ENCODE assay signal across 12 cellular contexts in the genomic region with DNA sequence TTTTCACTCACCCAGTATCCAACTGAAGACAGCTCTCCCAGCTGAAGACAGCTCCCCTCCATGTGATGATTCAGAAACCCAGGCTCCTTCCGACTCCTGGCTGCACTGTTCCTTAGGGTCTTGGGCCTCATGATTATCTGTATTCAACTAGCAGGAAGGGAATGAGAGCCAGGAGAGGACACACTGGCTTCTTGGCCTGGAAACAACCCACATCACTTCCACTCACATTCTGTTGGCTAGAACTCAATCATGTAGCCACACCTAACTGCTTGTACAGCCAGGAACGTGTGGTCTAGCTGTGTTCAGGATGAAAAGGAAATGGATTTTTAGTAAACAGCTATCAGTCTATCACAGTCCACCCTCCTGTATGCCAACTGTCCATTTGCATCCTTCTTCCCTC.
"Had no signal": no experiment of that assay in that cellular context is flagged by ENCODE, and none has a peak within 500 bp of the region (broad histone marks: within the 10 kb centered on the region; RNA-seq: fewer than 3 reads in every experiment).

No MANE protein-coding gene starts in this region.

- H3K27ac Mint-ChIP-seq: activated naive CD8-positive, alpha-beta T cell had no signal

- H3K27ac ChIP-seq: pancreas, testis had no signal

- H3K4me3 Mint-ChIP-seq: activated naive CD8-positive, alpha-beta T cell; stimulated activated naive CD8-positive, alpha-beta T cell treated with anti-CD3 and anti-CD28 coated beads, Interleukin-15, amount 100 ng/mL, for 72 hours had no signal

- H3K4me3 ChIP-seq: breast epithelium, pancreas, testis had no signal

- H3K36me3 Mint-ChIP-seq: activated naive CD8-positive, alpha-beta T cell had no signal

- ATAC-seq: left lobe of liver; pancreas; stimulated activated naive CD8-positive, alpha-beta T cell treated with anti-CD3 and anti-CD28 coated beads, Interleukin-15, amount 100 ng/mL, for 72 hours had no signal

- DNase-seq: activated CD4-positive, alpha-beta T cell treated with anti-CD3 and anti-CD28 coated beads, Interleukin-2, amount 50 U/mL, for 1 hour; effector CD8-positive, alpha-beta T cell; pancreas; SK-N-SH; stimulated activated CD4-positive, alpha-beta T cell treated with anti-CD3 and anti-CD28 coated beads, Interleukin-15, amount 100 ng/mL, for 24 hours; stimulated activated CD4-positive, alpha-beta T cell treated with anti-CD3 and anti-CD28 coated beads, Interleukin-4, amount 100 ng/mL, for 24 hours; stimulated activated naive CD8-positive, alpha-beta T cell treated with anti-CD3 and anti-CD28 coated beads, Interleukin-15, amount 100 ng/mL, for 72 hours; T-helper 1 cell; testis had no signal

- H3K9me3 ChIP-seq: breast epithelium, pancreas, SK-N-SH, testis had no signal

- H3K9me3 Mint-ChIP-seq: stimulated activated naive CD8-positive, alpha-beta T cell treated with anti-CD3 and anti-CD28 coated beads, Interleukin-15, amount 100 ng/mL, for 72 hours had no signal

- H3K27me3 Mint-ChIP-seq: activated naive CD8-positive, alpha-beta T cell; stimulated activated naive CD8-positive, alpha-beta T cell treated with anti-CD3 and anti-CD28 coated beads, Interleukin-15, amount 100 ng/mL, for 72 hours had no signal

- H3K4me1 ChIP-seq: breast epithelium, testis had no signal

- H3K36me3 ChIP-seq: breast epithelium, pancreas had no signal

- H3K27me3 ChIP-seq: breast epithelium, pancreas, testis had no signal
